In the genomic region with DNA sequence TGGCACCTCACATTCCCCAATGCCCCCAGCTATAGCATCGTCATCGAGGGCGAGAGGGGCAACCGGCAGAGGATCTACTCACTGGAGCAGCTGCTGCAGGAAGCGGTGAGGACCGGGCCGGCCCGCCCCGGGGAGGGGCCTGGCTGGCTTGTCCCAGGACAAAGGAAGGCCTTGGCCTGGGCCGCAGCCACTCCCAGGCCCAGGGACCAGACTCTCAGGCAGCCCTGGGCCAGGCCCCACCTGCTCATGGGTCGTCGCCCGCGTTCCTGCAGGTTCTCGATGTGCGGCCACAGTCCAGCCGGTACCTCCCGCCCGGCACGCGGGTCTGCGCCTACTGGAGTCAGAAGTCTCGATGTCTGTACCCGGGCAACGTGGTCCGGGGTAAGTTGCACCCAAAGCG, we compare ENCODE assay signal across 1 cellular context.
TF ChIP-seq lines count a peak whose summit lies in the region.

No MANE protein-coding gene starts in this region.

TF ChIP-seq in GM23338, 12 proteins besides CTCF, POLR2A, EP300 and RAD21 (continued from another document):
- TF ChIP-seq, protein P1, sequence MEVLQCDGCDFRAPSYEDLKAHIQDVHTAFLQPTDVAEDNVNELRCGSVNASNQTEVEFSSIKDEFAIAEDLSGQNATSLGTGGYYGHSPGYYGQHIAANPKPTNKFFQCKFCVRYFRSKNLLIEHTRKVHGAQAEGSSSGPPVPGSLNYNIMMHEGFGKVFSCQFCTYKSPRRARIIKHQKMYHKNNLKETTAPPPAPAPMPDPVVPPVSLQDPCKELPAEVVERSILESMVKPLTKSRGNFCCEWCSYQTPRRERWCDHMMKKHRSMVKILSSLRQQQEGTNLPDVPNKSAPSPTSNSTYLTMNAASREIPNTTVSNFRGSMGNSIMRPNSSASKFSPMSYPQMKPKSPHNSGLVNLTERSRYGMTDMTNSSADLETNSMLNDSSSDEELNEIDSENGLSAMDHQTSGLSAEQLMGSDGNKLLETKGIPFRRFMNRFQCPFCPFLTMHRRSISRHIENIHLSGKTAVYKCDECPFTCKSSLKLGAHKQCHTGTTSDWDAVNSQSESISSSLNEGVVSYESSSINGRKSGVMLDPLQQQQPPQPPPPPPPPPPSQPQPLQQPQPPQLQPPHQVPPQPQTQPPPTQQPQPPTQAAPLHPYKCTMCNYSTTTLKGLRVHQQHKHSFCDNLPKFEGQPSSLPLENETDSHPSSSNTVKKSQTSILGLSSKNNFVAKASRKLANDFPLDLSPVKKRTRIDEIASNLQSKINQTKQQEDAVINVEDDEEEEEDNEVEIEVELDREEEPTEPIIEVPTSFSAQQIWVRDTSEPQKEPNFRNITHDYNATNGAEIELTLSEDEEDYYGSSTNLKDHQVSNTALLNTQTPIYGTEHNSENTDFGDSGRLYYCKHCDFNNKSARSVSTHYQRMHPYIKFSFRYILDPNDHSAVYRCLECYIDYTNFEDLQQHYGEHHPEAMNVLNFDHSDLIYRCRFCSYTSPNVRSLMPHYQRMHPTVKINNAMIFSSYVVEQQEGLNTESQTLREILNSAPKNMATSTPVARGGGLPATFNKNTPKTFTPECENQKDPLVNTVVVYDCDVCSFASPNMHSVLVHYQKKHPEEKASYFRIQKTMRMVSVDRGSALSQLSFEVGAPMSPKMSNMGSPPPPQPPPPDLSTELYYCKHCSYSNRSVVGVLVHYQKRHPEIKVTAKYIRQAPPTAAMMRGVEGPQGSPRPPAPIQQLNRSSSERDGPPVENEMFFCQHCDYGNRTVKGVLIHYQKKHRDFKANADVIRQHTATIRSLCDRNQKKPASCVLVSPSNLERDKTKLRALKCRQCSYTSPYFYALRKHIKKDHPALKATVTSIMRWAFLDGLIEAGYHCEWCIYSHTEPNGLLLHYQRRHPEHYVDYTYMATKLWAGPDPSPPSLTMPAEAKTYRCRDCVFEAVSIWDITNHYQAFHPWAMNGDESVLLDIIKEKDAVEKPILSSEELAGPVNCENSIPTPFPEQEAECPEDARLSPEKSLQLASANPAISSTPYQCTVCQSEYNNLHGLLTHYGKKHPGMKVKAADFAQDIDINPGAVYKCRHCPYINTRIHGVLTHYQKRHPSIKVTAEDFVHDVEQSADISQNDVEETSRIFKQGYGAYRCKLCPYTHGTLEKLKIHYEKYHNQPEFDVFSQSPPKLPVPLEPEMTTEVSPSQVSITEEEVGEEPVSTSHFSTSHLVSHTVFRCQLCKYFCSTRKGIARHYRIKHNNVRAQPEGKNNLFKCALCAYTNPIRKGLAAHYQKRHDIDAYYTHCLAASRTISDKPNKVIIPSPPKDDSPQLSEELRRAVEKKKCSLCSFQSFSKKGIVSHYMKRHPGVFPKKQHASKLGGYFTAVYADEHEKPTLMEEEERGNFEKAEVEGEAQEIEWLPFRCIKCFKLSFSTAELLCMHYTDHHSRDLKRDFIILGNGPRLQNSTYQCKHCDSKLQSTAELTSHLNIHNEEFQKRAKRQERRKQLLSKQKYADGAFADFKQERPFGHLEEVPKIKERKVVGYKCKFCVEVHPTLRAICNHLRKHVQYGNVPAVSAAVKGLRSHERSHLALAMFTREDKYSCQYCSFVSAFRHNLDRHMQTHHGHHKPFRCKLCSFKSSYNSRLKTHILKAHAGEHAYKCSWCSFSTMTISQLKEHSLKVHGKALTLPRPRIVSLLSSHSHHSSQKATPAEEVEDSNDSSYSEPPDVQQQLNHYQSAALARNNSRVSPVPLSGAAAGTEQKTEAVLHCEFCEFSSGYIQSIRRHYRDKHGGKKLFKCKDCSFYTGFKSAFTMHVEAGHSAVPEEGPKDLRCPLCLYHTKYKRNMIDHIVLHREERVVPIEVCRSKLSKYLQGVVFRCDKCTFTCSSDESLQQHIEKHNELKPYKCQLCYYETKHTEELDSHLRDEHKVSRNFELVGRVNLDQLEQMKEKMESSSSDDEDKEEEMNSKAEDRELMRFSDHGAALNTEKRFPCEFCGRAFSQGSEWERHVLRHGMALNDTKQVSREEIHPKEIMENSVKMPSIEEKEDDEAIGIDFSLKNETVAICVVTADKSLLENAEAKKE (CRISPR knock-in tag; IDR thresholded peaks at IDR 0.05): no peak
- no peak for TF ChIP-seq POLR2AphosphoS5 (IDR thresholded peaks at IDR 0.05; ENCODE audit: low read depth)
- TF ChIP-seq JUNB (IDR thresholded peaks at IDR 0.05; ENCODE audit: unreplicated experiment): no peak
- TF ChIP-seq, protein P2, sequence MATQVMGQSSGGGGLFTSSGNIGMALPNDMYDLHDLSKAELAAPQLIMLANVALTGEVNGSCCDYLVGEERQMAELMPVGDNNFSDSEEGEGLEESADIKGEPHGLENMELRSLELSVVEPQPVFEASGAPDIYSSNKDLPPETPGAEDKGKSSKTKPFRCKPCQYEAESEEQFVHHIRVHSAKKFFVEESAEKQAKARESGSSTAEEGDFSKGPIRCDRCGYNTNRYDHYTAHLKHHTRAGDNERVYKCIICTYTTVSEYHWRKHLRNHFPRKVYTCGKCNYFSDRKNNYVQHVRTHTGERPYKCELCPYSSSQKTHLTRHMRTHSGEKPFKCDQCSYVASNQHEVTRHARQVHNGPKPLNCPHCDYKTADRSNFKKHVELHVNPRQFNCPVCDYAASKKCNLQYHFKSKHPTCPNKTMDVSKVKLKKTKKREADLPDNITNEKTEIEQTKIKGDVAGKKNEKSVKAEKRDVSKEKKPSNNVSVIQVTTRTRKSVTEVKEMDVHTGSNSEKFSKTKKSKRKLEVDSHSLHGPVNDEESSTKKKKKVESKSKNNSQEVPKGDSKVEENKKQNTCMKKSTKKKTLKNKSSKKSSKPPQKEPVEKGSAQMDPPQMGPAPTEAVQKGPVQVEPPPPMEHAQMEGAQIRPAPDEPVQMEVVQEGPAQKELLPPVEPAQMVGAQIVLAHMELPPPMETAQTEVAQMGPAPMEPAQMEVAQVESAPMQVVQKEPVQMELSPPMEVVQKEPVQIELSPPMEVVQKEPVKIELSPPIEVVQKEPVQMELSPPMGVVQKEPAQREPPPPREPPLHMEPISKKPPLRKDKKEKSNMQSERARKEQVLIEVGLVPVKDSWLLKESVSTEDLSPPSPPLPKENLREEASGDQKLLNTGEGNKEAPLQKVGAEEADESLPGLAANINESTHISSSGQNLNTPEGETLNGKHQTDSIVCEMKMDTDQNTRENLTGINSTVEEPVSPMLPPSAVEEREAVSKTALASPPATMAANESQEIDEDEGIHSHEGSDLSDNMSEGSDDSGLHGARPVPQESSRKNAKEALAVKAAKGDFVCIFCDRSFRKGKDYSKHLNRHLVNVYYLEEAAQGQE (IDR thresholded peaks at IDR 0.05; ENCODE audit: unreplicated experiment): no peak
- TF ChIP-seq, protein P3, sequence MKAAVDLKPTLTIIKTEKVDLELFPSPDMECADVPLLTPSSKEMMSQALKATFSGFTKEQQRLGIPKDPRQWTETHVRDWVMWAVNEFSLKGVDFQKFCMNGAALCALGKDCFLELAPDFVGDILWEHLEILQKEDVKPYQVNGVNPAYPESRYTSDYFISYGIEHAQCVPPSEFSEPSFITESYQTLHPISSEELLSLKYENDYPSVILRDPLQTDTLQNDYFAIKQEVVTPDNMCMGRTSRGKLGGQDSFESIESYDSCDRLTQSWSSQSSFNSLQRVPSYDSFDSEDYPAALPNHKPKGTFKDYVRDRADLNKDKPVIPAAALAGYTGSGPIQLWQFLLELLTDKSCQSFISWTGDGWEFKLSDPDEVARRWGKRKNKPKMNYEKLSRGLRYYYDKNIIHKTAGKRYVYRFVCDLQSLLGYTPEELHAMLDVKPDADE (IDR thresholded peaks at IDR 0.05): no peak
- no peak for TF ChIP-seq STAT1 (IDR thresholded peaks at IDR 0.05; ENCODE audit: unreplicated experiment)
- no peak for TF ChIP-seq EZH2phosphoT487 (IDR thresholded peaks at IDR 0.05; ENCODE audit: unreplicated experiment)
- TF ChIP-seq ZNF331 (CRISPR knock-in tag; IDR thresholded peaks at IDR 0.05; ENCODE audit: low read depth): no peak
